In genomic region chr12:33988888-33989287, GRCh38 we compare ENCODE assay signal across 18 cellular contexts.
"Had no signal": no experiment of that assay in that cellular context is flagged by ENCODE, and none has a peak within 500 bp of the region (broad histone marks: within the 10 kb centered on the region; RNA-seq: fewer than 3 reads in every experiment).

No MANE protein-coding gene starts in this region.

- H3K9me3 ChIP-seq: ascending aorta, colonic mucosa, mucosa of descending colon, prostate gland, sigmoid colon, transverse colon had no signal

- H3K4me3 ChIP-seq: ascending aorta, colonic mucosa, mucosa of descending colon, prostate gland, sigmoid colon, transverse colon had no signal

- H3K4me1 ChIP-seq: ascending aorta, colonic mucosa, prostate gland, sigmoid colon, transverse colon had no signal

- H3K27ac Mint-ChIP-seq: activated CD8-positive, alpha-beta T cell treated with anti-CD3 and anti-CD28 coated beads for 36 hours; activated naive CD8-positive, alpha-beta T cell treated with anti-CD3 and anti-CD28 coated beads, Interleukin-2, amount 50 U/mL, for 24 hours; naive thymus-derived CD8-positive, alpha-beta T cell; stimulated activated naive B cell treated with anti-CD40 and anti-IgM and Interleukin-4, amounts not matched to agents 10 μg/mL and 1 μg/mL and 100 μg/mL, for 72 hours had no signal

- DNase-seq: activated CD4-positive, alpha-beta T cell treated with anti-CD3 and anti-CD28 coated beads for 4 hours; activated CD8-positive, alpha-beta memory T cell treated with anti-CD3 and anti-CD28 coated beads, Interleukin-2, amount 50 U/mL, for 4 hours; activated CD8-positive, alpha-beta T cell treated with anti-CD3 and anti-CD28 coated beads for 36 hours; activated naive CD8-positive, alpha-beta T cell treated with anti-CD3 and anti-CD28 coated beads, Interleukin-2, amount 50 U/mL, for 24 hours; caudate nucleus; colonic mucosa; effector CD8-positive, alpha-beta T cell; erythroblast; glutamatergic neuron; left colon; mucosa of descending colon; naive thymus-derived CD8-positive, alpha-beta T cell; sigmoid colon; stimulated activated CD4-positive, alpha-beta T cell treated with anti-CD3 and anti-CD28 coated beads, Interleukin-2, amount 100 ng/mL, for 24 hours; stimulated activated naive B cell treated with anti-CD40 and anti-IgM and Interleukin-4, amounts not matched to agents 10 μg/mL and 1 μg/mL and 100 μg/mL, for 72 hours; transverse colon had no signal

- H3K27me3 ChIP-seq: ascending aorta, colonic mucosa, sigmoid colon, transverse colon had no signal

- H3K9me3 Mint-ChIP-seq: activated CD8-positive, alpha-beta T cell treated with anti-CD3 and anti-CD28 coated beads for 36 hours; activated naive CD8-positive, alpha-beta T cell treated with anti-CD3 and anti-CD28 coated beads, Interleukin-2, amount 50 U/mL, for 24 hours had no signal

- H3K27ac ChIP-seq: ascending aorta, colonic mucosa, prostate gland, sigmoid colon, transverse colon had no signal

- H3K36me3 Mint-ChIP-seq: naive thymus-derived CD8-positive, alpha-beta T cell; stimulated activated naive B cell treated with anti-CD40 and anti-IgM and Interleukin-4, amounts not matched to agents 10 μg/mL and 1 μg/mL and 100 μg/mL, for 72 hours had no signal

- ATAC-seq: activated CD8-positive, alpha-beta T cell treated with anti-CD3 and anti-CD28 coated beads for 36 hours; activated naive CD8-positive, alpha-beta T cell treated with anti-CD3 and anti-CD28 coated beads, Interleukin-2, amount 50 U/mL, for 24 hours; left colon; mucosa of descending colon; naive thymus-derived CD8-positive, alpha-beta T cell; stimulated activated naive B cell treated with anti-CD40 and anti-IgM and Interleukin-4, amounts not matched to agents 10 μg/mL and 1 μg/mL and 100 μg/mL, for 72 hours had no signal

- H3K36me3 ChIP-seq: ascending aorta, colonic mucosa, prostate gland, sigmoid colon, transverse colon had no signal
